Comparison of ENCODE assay signal across 25 cellular contexts in the genomic region with DNA sequence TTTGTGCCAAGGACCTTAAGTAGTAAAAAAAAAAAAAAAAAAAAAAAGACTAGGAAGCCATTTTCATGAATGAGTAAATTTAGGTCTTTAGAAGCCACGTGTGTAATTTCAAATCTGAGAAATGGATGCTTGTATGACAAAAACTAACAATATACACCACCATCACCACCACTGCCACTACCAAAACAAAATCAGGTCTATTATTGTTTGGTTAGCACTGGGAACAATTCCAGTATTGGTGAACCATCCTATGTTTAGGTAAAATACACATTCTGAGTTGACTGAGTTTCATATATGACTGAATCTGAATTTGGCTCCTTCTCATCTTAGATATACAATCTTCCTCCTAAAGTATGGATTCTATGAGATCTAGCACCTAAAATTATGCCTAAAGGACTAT. TPM values are rescaled to one million over a fixed set of nuclear protein-coding genes. Genes with fewer than 3 reads are reported as not detected.
DNase-seq lines count a peak whose midpoint lies in the region; ATAC-seq, FAIRE-seq and TF ChIP-seq lines count a peak whose summit lies in the region.
"Had no signal": no experiment of that assay in that cellular context is flagged by ENCODE, and none has a peak within 500 bp of the region (broad histone marks: within the 10 kb centered on the region; RNA-seq: fewer than 3 reads in every experiment).

No MANE protein-coding gene starts in this region.

- TF ChIP-seq CTCF in osteoblast (IDR thresholded peaks at IDR 0.05; ENCODE audit: extremely low read depth, low read depth, low read length): no peak

- H3K9me3 ChIP-seq in osteoblast (ENCODE audit: low read depth, low read length): no peaks in the 10 kb centered on the region
- H3K9me3 ChIP-seq: right atrium auricular region, thoracic aorta, uterus had no signal

- intact Hi-C loops in activated T-helper 2 cell treated with anti-CD3 and anti-CD28 coated beads, Interferon-gamma antibody, Interleukin-2, Interleukin-4, amounts not matched to agents 10 μg/mL and 5 μg/mL and 100 μg/mL, durations not matched to agents 14 hours and 24 hours and 36 hours (cut with micrococcal nuclease): no loop called here

- H3K9me3 Mint-ChIP-seq in activated T-cell treated with anti-CD3 and anti-CD28 coated beads, Interleukin-2, amount 50 U/mL, for 24 hours: peaks cover 2% of the 10 kb centered on the region
- H3K9me3 Mint-ChIP-seq in IgD-negative memory B cell: no peaks in the 10 kb centered on the region
- no peaks in the 10 kb centered on the region for H3K9me3 Mint-ChIP-seq in activated T-helper 2 cell treated with anti-CD3 and anti-CD28 coated beads, Interferon-gamma antibody, Interleukin-2, Interleukin-4, amounts not matched to agents 10 μg/mL and 5 μg/mL and 100 μg/mL, durations not matched to agents 14 hours and 24 hours and 36 hours
- H3K9me3 Mint-ChIP-seq: central memory CD8-positive, alpha-beta T cell had no signal

- no peaks in the 10 kb centered on the region for H3K36me3 Mint-ChIP-seq in activated T-cell treated with anti-CD3 and anti-CD28 coated beads, Interleukin-2, amount 50 U/mL, for 24 hours (ENCODE audit: low read depth)
- peaks cover 2% of the 10 kb centered on the region for H3K36me3 Mint-ChIP-seq in IgD-negative memory B cell
- H3K36me3 Mint-ChIP-seq in activated T-helper 2 cell treated with anti-CD3 and anti-CD28 coated beads, Interferon-gamma antibody, Interleukin-2, Interleukin-4, amounts not matched to agents 10 μg/mL and 5 μg/mL and 100 μg/mL, durations not matched to agents 14 hours and 24 hours and 36 hours (ENCODE audit: low read depth): peaks cover 9% of the 10 kb centered on the region

- no peak overlapping the region for H3K4me3 ChIP-seq in osteoblast (ENCODE audit: insufficient read depth, low read length)
- H3K4me3 ChIP-seq: PC-9, right atrium auricular region, thoracic aorta, uterus had no signal

- peaks cover 5% of the 10 kb centered on the region for H3K4me1 ChIP-seq in osteoblast (ENCODE audit: insufficient read depth, low read length)
- H3K4me1 ChIP-seq: parathyroid adenoma, uterus had no signal

- H3K36me3 ChIP-seq in osteoblast (ENCODE audit: insufficient read depth, low read length): no peaks in the 10 kb centered on the region
- H3K36me3 ChIP-seq: right atrium auricular region, thoracic aorta, uterus had no signal

- no peak for DNase-seq in activated T-cell treated with anti-CD3 and anti-CD28 coated beads, Interleukin-2, amount 50 U/mL, for 24 hours
- no peak for DNase-seq in activated T-cell treated with anti-CD3 and anti-CD28 coated beads, Interleukin-2, amount 50 U/mL, for 1 hour
- DNase-seq in activated T-helper 2 cell treated with anti-CD3 and anti-CD28 coated beads, Interferon-gamma antibody, Interleukin-2, Interleukin-4, amounts not matched to agents 10 μg/mL and 5 μg/mL and 100 μg/mL, durations not matched to agents 14 hours and 24 hours and 36 hours (ENCODE audit: low spot score): no peak
- DNase-seq in osteoblast (ENCODE audit: insufficient read length, low spot score, missing footprints): peak; percentile 57
- DNase-seq in GM19239 (ENCODE audit: insufficient read length, low spot score): no peak
- DNase-seq in effector CD8-positive, alpha-beta T cell (lab: John Stamatoyannopoulos, UW): no peak
- DNase-seq: activated CD4-positive, CD25-positive, alpha-beta regulatory T cell treated with anti-CD3 and anti-CD28 coated beads, Interleukin-2, amount 50 U/mL, for 72 hours; activated CD8-positive, alpha-beta memory T cell treated with anti-CD3 and anti-CD28 coated beads, Interleukin-2, amount 50 U/mL, for 48 hours; C1 segment of cervical spinal cord; kidney; MM.1S; NCI-H1417; PC-9; SHP77; uterus had no signal

- ATAC-seq in HG03097 (IDR thresholded peaks at IDR 0.05; ENCODE audit: low FRiP score, unreplicated experiment): no peak

- peaks cover 63% of the 10 kb centered on the region for H3K4me1 Mint-ChIP-seq in activated T-cell treated with anti-CD3 and anti-CD28 coated beads, Interleukin-2, amount 50 U/mL, for 24 hours (ENCODE audit: low read depth)
- peaks cover 28 to 40% (median 32%) of the 10 kb centered on the region in 3 donors for H3K4me1 Mint-ChIP-seq in IgD-negative memory B cell
- H3K4me1 Mint-ChIP-seq in activated T-helper 2 cell treated with anti-CD3 and anti-CD28 coated beads, Interferon-gamma antibody, Interleukin-2, Interleukin-4, amounts not matched to agents 10 μg/mL and 5 μg/mL and 100 μg/mL, durations not matched to agents 14 hours and 24 hours and 36 hours (ENCODE audit: low read depth): peaks cover 50% of the 10 kb centered on the region

- FAIRE-seq in GM19239 (lab: Jason Lieb, UNC): no peak
- FAIRE-seq: kidney had no signal

- H4K20me1 ChIP-seq in osteoblast (ENCODE audit: insufficient read depth, low read length): no peaks in the 10 kb centered on the region

- H2AFZ ChIP-seq in osteoblast (ENCODE audit: low read length): no peak overlapping the region
- H2AFZ ChIP-seq: parathyroid adenoma, PC-9 had no signal

- no peak overlapping the region for H3K4me2 ChIP-seq in osteoblast (ENCODE audit: insufficient read depth, low read length)
- H3K4me2 ChIP-seq: PC-9 had no signal

- H3K27me3 Mint-ChIP-seq in activated T-cell treated with anti-CD3 and anti-CD28 coated beads, Interleukin-2, amount 50 U/mL, for 24 hours: peaks cover 56% of the 10 kb centered on the region
- peaks cover 11% of the 10 kb centered on the region for H3K27me3 Mint-ChIP-seq in IgD-negative memory B cell
- no peaks in the 10 kb centered on the region for H3K27me3 Mint-ChIP-seq in activated T-helper 2 cell treated with anti-CD3 and anti-CD28 coated beads, Interferon-gamma antibody, Interleukin-2, Interleukin-4, amounts not matched to agents 10 μg/mL and 5 μg/mL and 100 μg/mL, durations not matched to agents 14 hours and 24 hours and 36 hours (ENCODE audit: low read depth)
- H3K27me3 Mint-ChIP-seq: central memory CD8-positive, alpha-beta T cell had no signal

- H3K27ac ChIP-seq in osteoblast (ENCODE audit: low read depth, low read length): no peak overlapping the region
- H3K27ac ChIP-seq: parathyroid adenoma, PC-9, right atrium auricular region, uterus had no signal

- H3K79me2 ChIP-seq in osteoblast (ENCODE audit: insufficient read depth, low read length): no peaks in the 10 kb centered on the region
- H3K79me2 ChIP-seq: parathyroid adenoma had no signal

- no peak overlapping the region for H3K4me3 Mint-ChIP-seq in activated T-cell treated with anti-CD3 and anti-CD28 coated beads, Interleukin-2, amount 50 U/mL, for 24 hours
- H3K4me3 Mint-ChIP-seq in IgD-negative memory B cell: no peak overlapping the region
- peak overlapping the region; percentile 5 for H3K4me3 Mint-ChIP-seq in activated T-helper 2 cell treated with anti-CD3 and anti-CD28 coated beads, Interferon-gamma antibody, Interleukin-2, Interleukin-4, amounts not matched to agents 10 μg/mL and 5 μg/mL and 100 μg/mL, durations not matched to agents 14 hours and 24 hours and 36 hours (ENCODE audit: low read depth)

- H3K27me3 ChIP-seq in osteoblast (ENCODE audit: insufficient read depth, low read length): no peaks in the 10 kb centered on the region
- H3K27me3 ChIP-seq: right atrium auricular region, uterus had no signal

- peak overlapping the region; percentile 89 for H3K27ac Mint-ChIP-seq in activated T-cell treated with anti-CD3 and anti-CD28 coated beads, Interleukin-2, amount 50 U/mL, for 24 hours
- H3K27ac Mint-ChIP-seq in IgD-negative memory B cell: peak overlapping the region in 2 of 3 donors; percentile 16 to 84
- peak overlapping the region; percentile 68 for H3K27ac Mint-ChIP-seq in activated T-helper 2 cell treated with anti-CD3 and anti-CD28 coated beads, Interferon-gamma antibody, Interleukin-2, Interleukin-4, amounts not matched to agents 10 μg/mL and 5 μg/mL and 100 μg/mL, durations not matched to agents 14 hours and 24 hours and 36 hours

RNA-seq across cellular contexts. Expression of a gene that starts 8.8 kb away (rescaled TPM):
- 19,114 TPM for polyA plus RNA-seq in IgD-negative memory B cell
- total RNA-seq in activated T-helper 2 cell treated with anti-CD3 and anti-CD28 coated beads, Interferon-gamma antibody, Interleukin-2, Interleukin-4, amounts not matched to agents 10 μg/mL and 5 μg/mL and 100 μg/mL, durations not matched to agents 14 hours and 24 hours and 36 hours: 7,759 and 7,983 TPM in 2 replicates
- 5,120 and 5,652 TPM in 2 replicates for total RNA-seq in osteoblast

RNA-seq across cellular contexts. Expression of a gene that starts 59.7 kb away (rescaled TPM):
- polyA plus RNA-seq in IgD-negative memory B cell: 0.20 TPM
- total RNA-seq in activated T-helper 2 cell treated with anti-CD3 and anti-CD28 coated beads, Interferon-gamma antibody, Interleukin-2, Interleukin-4, amounts not matched to agents 10 μg/mL and 5 μg/mL and 100 μg/mL, durations not matched to agents 14 hours and 24 hours and 36 hours: not detected in 2 replicates
- under 0.01 TPM in 1 of 2 replicates, not detected in the other for total RNA-seq in osteoblast
- total RNA-seq: dermis microvascular lymphatic vessel endothelial cell, glomerular endothelial cell, NCI-H460, PC-9 had no signal
- polyA plus RNA-seq: neural cell had no signal
